In the genomic region with DNA sequence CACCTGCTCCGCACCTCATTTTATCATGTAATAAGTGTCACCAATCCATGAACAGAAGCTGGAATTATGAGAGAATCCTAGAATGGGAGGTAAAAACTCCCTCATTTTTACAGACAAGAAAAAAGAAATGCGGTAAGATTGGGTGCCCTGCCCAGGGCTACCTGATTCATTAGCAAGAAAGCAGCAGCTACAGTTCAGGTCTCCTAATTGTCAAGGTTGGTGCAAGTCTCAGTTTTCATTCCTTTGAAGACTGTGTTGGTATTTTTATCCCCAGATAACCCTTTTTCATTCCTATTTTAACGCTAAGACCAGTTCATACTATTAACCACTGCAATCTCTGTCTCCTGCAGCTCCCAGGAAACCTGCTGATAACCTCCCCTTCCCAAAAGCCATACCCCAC, we compare ENCODE assay signal across 9 cellular contexts. TPM values are rescaled to one million over a fixed set of nuclear protein-coding genes. Genes with fewer than 3 reads are reported as not detected.
A peak's percentile ranks its signal among the peaks of the same experiment; 100 is the strongest.
DNase-seq lines count a peak whose midpoint lies in the region; ATAC-seq, FAIRE-seq and TF ChIP-seq lines count a peak whose summit lies in the region.
"Had no signal": no experiment of that assay in that cellular context is flagged by ENCODE, and none has a peak within 500 bp of the region (broad histone marks: within the 10 kb centered on the region; RNA-seq: fewer than 3 reads in every experiment).

No MANE protein-coding gene starts in this region.

- H4K91ac ChIP-seq in H1 (replicated peaks; ENCODE audit: insufficient read length, low read length) = no peak overlapping the region

- no peak overlapping the region for H2BK20ac ChIP-seq in H1 (ENCODE audit: low read length)

- H3K9ac ChIP-seq in MM.1S (ENCODE audit: low read length) = peak overlapping the region; percentile 64
- no peak overlapping the region for H3K9ac ChIP-seq in H1 (replicated peaks in 1 of 4; ENCODE audit: extremely low read depth in 1 of 4, low read depth in 3 of 4, low read length in 3 of 4)
- no peak overlapping the region for H3K9ac ChIP-seq in neural progenitor cell

- H3K79me2 ChIP-seq in MM.1S (ENCODE audit: low read length) (peaks cover 33% of the 10 kb centered on the region), H1 (ENCODE audit: control insufficient read depth in 1 of 2, insufficient read depth in 2 of 2, low read length in 2 of 2) (peaks cover 0 to 25% of the 10 kb centered on the region in 2 experiments; a peak in 2 of 4 replicates), neural progenitor cell (ENCODE audit: low read depth) (peaks cover 17% of the 10 kb centered on the region)

- intact Hi-C loops in left lung (cut with DNase I) = no loop called here

- H4K5ac ChIP-seq in H1 (ENCODE audit: insufficient read length, low read depth, low read length) = no peak overlapping the region

- no peak for TF ChIP-seq EP300 in H1 (IDR thresholded peaks at IDR 0.05; ENCODE audit: borderline replicate concordance in 1 of 2, low read depth in 2 of 2, low read length in 2 of 2)

- H3K4me1 ChIP-seq in MM.1S (ENCODE audit: low read length) (peaks cover 46% of the 10 kb centered on the region), H1 (replicated peaks in 1 of 4; ENCODE audit: control insufficient read depth in 3 of 4, insufficient read depth in 4 of 4, low read length in 3 of 4) (peaks cover 6 to 27% (median 19%) of the 10 kb centered on the region in 4 experiments; a peak in 6 of 7 replicates), neural progenitor cell (peaks cover 66% of the 10 kb centered on the region), left lung (peaks cover 34 to 57% of the 10 kb centered on the region in 2 donors)

- FAIRE-seq in G401.6 (lab: Jason Lieb, UNC) (peak; percentile 59), H1 (lab: Jason Lieb, UNC) (no peak)

- no peak overlapping the region for H2BK12ac ChIP-seq in H1 (ENCODE audit: low read depth, low read length)

- H3K36me3 Mint-ChIP-seq in neural progenitor cell = peaks cover 27% of the 10 kb centered on the region

- ATAC-seq in GM19324 (IDR thresholded peaks at IDR 0.05; ENCODE audit: low FRiP score, unreplicated experiment) = no peak
- ATAC-seq in left lung = no peak

- H3K4me3 ChIP-seq in MM.1S (ENCODE audit: low read length) = peak overlapping the region; percentile 44
- peak overlapping the region in 2 of 4 experiments; percentile 3 to 44; a peak in 3 of 8 replicates for H3K4me3 ChIP-seq in H1 (ENCODE audit: extremely low read depth in 1 of 4, insufficient read depth in 2 of 4, low read depth in 3 of 4, low read length in 4 of 4)
- peak overlapping the region; percentile 37 for H3K4me3 ChIP-seq in neural progenitor cell
- H3K4me3 ChIP-seq in left lung = no peak overlapping the region

- peak overlapping the region; percentile 84 for H3K4me2 ChIP-seq in MM.1S (ENCODE audit: low read depth, low read length)
- peak overlapping the region; percentile 51 to 59; a peak in 3 of 4 replicates for H3K4me2 ChIP-seq in H1 (ENCODE audit: insufficient read depth in 1 of 2, low read depth in 2 of 2, low read length in 2 of 2)
- H3K4me2 ChIP-seq in neural progenitor cell = peak overlapping the region; percentile 76

- WGBS in H1 (ENCODE audit: extremely low coverage in 1 of 2, insufficient coverage in 1 of 2, insufficient read length in 1 of 2, insufficient replicate concordance in 2 of 2, low coverage in 1 of 2, low lambda C conversion rate in 2 of 2, missing lambda C conversion rate in 1 of 2), 2 experiments = 53% methylated on average over 3 of the region's 3 CpGs; no CpG with 5 or more reads in 1 of the 2 experiments

- H3K56ac ChIP-seq in H1 (replicated peaks; ENCODE audit: insufficient read length, low read depth, low read length) = no peak overlapping the region

- H3K4ac ChIP-seq in H1 (replicated peaks; ENCODE audit: insufficient read length, low read depth, low read length) = no peak overlapping the region

- no peak overlapping the region for H3K18ac ChIP-seq in H1 (ENCODE audit: extremely low read depth, low read length)

- H3K9me3 ChIP-seq in MM.1S (replicated peaks; ENCODE audit: insufficient read depth, low read length) (no peaks in the 10 kb centered on the region), H1 (ENCODE audit: insufficient read depth in 2 of 2, low read depth in 1 of 2, low read length in 1 of 2) (no peaks in the 10 kb centered on the region), neural progenitor cell (ENCODE audit: low read depth) (no peaks in the 10 kb centered on the region), left lung (no peaks in the 10 kb centered on the region)

- H2AK5ac ChIP-seq in H1 (ENCODE audit: low read depth, low read length) = no peak overlapping the region

- H3F3A ChIP-seq in MM.1S (ENCODE audit: insufficient read depth, low read length) (peaks cover 57% of the 10 kb centered on the region), neural progenitor cell (ENCODE audit: low read depth) (peaks cover 48% of the 10 kb centered on the region)

- no peak for TF ChIP-seq RAD21 in H1 (IDR thresholded peaks at IDR 0.05 in 1 of 2, conservative IDR thresholded peaks at IDR 0.05 in 1 of 2; ENCODE audit: low read depth in 2 of 2, low read length in 2 of 2)

- H2AFZ ChIP-seq in MM.1S (ENCODE audit: low read length) (peak overlapping the region; percentile 34; the same call in 1 of the 2 replicates), H1 (ENCODE audit: low read length) (no peak overlapping the region), neural progenitor cell (replicated peaks) (no peak overlapping the region)

- H3K27me3 ChIP-seq in MM.1S (replicated peaks; ENCODE audit: insufficient read depth, low read length) = no peaks in the 10 kb centered on the region
- peaks cover 0 to 12% (median 4%) of the 10 kb centered on the region in 4 experiments; a peak in 5 of 7 replicates for H3K27me3 ChIP-seq in H1 (replicated peaks in 1 of 4; ENCODE audit: control insufficient read depth in 3 of 4, extremely low read depth in 1 of 4, insufficient read depth in 3 of 4, low read length in 3 of 4)
- peaks cover 38% of the 10 kb centered on the region for H3K27me3 ChIP-seq in neural progenitor cell
- no peaks in the 10 kb centered on the region for H3K27me3 ChIP-seq in left lung

- H4K20me1 ChIP-seq in MM.1S (ENCODE audit: insufficient read depth, low read length) (no peaks in the 10 kb centered on the region), H1 (replicated peaks in 1 of 2; ENCODE audit: control insufficient read depth in 1 of 2, insufficient read depth in 2 of 2, low read length in 2 of 2) (peaks cover 3 to 7% of the 10 kb centered on the region in 2 experiments), neural progenitor cell (ENCODE audit: low read depth) (peaks cover 36% of the 10 kb centered on the region)

- no peaks in the 10 kb centered on the region for H3K27me3 Mint-ChIP-seq in neural progenitor cell (ENCODE audit: insufficient read depth, low read depth)

- H3K27ac Mint-ChIP-seq in neural progenitor cell = peak overlapping the region; percentile 95

- peaks cover 6% of the 10 kb centered on the region for H3K23me2 ChIP-seq in H1 (ENCODE audit: low read depth, low read length)

- POLR2A ChIA-PET in H1 (lab: Charles Lee; ENCODE audit: partially characterized antibody) = interaction anchor here (0.9 to 3.2 kb wide), 15 partner anchors 8 to 299 kb away, joined by 3 to 25 read pairs (median 3); a partner anchor contains a TSS

- H3K36me3 ChIP-seq in MM.1S (replicated peaks; ENCODE audit: insufficient read depth, low read length) (no peaks in the 10 kb centered on the region), H1 (ENCODE audit: control insufficient read depth in 2 of 4, insufficient read depth in 4 of 4, low read length in 3 of 4) (peaks cover 0 to 9% (median 3%) of the 10 kb centered on the region in 4 experiments; a peak in 3 of 8 replicates), neural progenitor cell (no peaks in the 10 kb centered on the region), left lung (peaks cover 0 to 25% of the 10 kb centered on the region in 2 donors)

- H4K8ac ChIP-seq in H1 (ENCODE audit: extremely low read depth, insufficient read depth, low read length) = no peak overlapping the region

- no peak overlapping the region for H3K14ac ChIP-seq in H1 (ENCODE audit: insufficient read length)

- no peaks in the 10 kb centered on the region for H3K79me1 ChIP-seq in H1 (ENCODE audit: low read depth, low read length)

- no peak overlapping the region; the same call in 1 of the 2 replicates for H2BK5ac ChIP-seq in H1 (ENCODE audit: low read depth, low read length)

- DNase-seq in MM.1S (peak; percentile 64), H1 (ENCODE audit: low read depth in 1 of 2, low spot score in 2 of 2) (no peak), neural progenitor cell (ENCODE audit: low spot score) (no peak), hypothalamus (lab: John Stamatoyannopoulos, UW) (no peak), NCI-H1092 (lab: John Stamatoyannopoulos, UW) (no peak), left lung (no peak)
- DNase-seq: effector CD4-positive, alpha-beta T cell had no signal

- peak overlapping the region; percentile 74 for H3K4me3 Mint-ChIP-seq in neural progenitor cell

- H3K23ac ChIP-seq in H1 (ENCODE audit: insufficient read length) = no peak overlapping the region

- no peaks in the 10 kb centered on the region for H3K9me2 ChIP-seq in MM.1S (replicated peaks; ENCODE audit: insufficient read depth, low read length)

- no peak for TF ChIP-seq POLR2A in H1 (IDR thresholded peaks at IDR 0.05; ENCODE audit: control extremely low read depth in 1 of 2, low read depth in 2 of 2, low read length in 2 of 2)

- H3K4me1 Mint-ChIP-seq in neural progenitor cell = peaks cover 70% of the 10 kb centered on the region

- peaks cover 9% of the 10 kb centered on the region for H3K9me3 Mint-ChIP-seq in neural progenitor cell

- CTCF ChIA-PET in H1 (lab: Charles Lee; ENCODE audit: partially characterized antibody) = interaction anchor here (0.5 to 3.7 kb wide), 14 partner anchors 11 to 328 kb away, joined by 3 to 19 read pairs (median 4); a partner anchor contains a TSS

- H2BK120ac ChIP-seq in H1 (replicated peaks; ENCODE audit: low read depth, low read length) = no peak overlapping the region

- H3K27ac ChIP-seq in MM.1S (ENCODE audit: low read length) (peak overlapping the region; percentile 92), H1 (ENCODE audit: low read depth, low read length) (no peak overlapping the region), neural progenitor cell (peak overlapping the region; percentile 85), left lung (peak overlapping the region in 1 of 2 donors; percentile 100)

- H2BK15ac ChIP-seq in H1 (ENCODE audit: low read length) = no peak overlapping the region

- TF ChIP-seq CTCF in MM.1S (IDR thresholded peaks at IDR 0.05; ENCODE audit: low read length) (no peak), H1 (IDR thresholded peaks at IDR 0.05; ENCODE audit: control extremely low read depth in 1 of 3, insufficient read depth in 1 of 3, low read depth in 1 of 3, low read length in 3 of 3) (no peak), neural progenitor cell (IDR thresholded peaks at IDR 0.05) (no peak), left lung (IDR thresholded peaks at IDR 0.05) (no peak)

RNA-seq across cellular contexts. Expression of a gene that starts 6.9 kb away (rescaled TPM):
- 152 and 179 TPM in 2 replicates for total RNA-seq in H1 (2021; fragmentation: NEBNext Ultra II Directional; extraction: Animal tissue kit (Norgen Biotek cat#: 25700))
- 99.3 and 101 TPM in 2 replicates for polyA plus RNA-seq in H1 (2011; rRNA removed)
- 57.6 TPM for polyA plus RNA-seq in H1 (2011; cell fraction: cytosol; rRNA removed)
- 123 TPM for polyA plus RNA-seq in H1 (2011; cell fraction: nucleus; rRNA removed)
- 77.6 to 104 TPM (median 87.6 TPM) in 4 replicates for polyA plus RNA-seq in H1 (2012, experiment 1 of 2)
- 27.9 TPM for polyA plus RNA-seq in H1 (2012, experiment 2 of 2)
- polyA plus RNA-seq in H1 (2013, experiment 1 of 2) = 87.7 TPM
- 97.5 TPM for polyA plus RNA-seq in H1 (2013, experiment 2 of 2)
- polyA minus RNA-seq in H1 (2011; rRNA and poly(A)+ RNA removed) = 148 and 173 TPM in 2 replicates
- polyA minus RNA-seq in H1 (2011; cell fraction: cytosol; rRNA and poly(A)+ RNA removed) = 65.2 TPM
- 159 TPM for polyA minus RNA-seq in H1 (2011; cell fraction: nucleus; rRNA and poly(A)+ RNA removed)
- total RNA-seq in neural progenitor cell (ENCODE audit: low replicate concordance) (12.5 and 23.6 TPM in 2 replicates), left lung (100 to 1,000 TPM; 115 to 147 TPM)

Comparison
In these comparisons a context has a peak if more than half of its experiments do, and no peak if none do; other contexts are left out.
1. H3K4me3 ChIP-seq: peak in MM.1S (single experiment) and neural progenitor cell (single experiment); none in left lung (0 of 2).
2. Peak in every context shown above with its lines, with median percentiles within 50 percentile points of each other: H3K4me2 ChIP-seq.